ENCODE assay signal across 2 cellular contexts in genomic region chr14:63547798-63548335, GRCh38.
TF ChIP-seq lines count a peak whose summit lies in the region.

No MANE protein-coding gene starts in this region.

TF ChIP-seq in HepG2, 621 proteins besides CTCF, POLR2A, EP300 and RAD21:
- peak; percentile 76; the same call in 1 of the 2 replicates for TF ChIP-seq SIX1 (CRISPR knock-in tag; IDR thresholded peaks at IDR 0.05; ENCODE audit: borderline replicate concordance)
- peak; percentile 44 for TF ChIP-seq SAP130 (CRISPR knock-in tag; IDR thresholded peaks at IDR 0.05; ENCODE audit: low read depth)
- TF ChIP-seq TBX3 (IDR thresholded peaks at IDR 0.05; ENCODE audit: borderline replicate concordance) = no peak
- no peak for TF ChIP-seq MTF1 (CRISPR knock-in tag; IDR thresholded peaks at IDR 0.05)
- peak; percentile 41 for TF ChIP-seq TEAD3 (CRISPR knock-in tag; optimal IDR thresholded peaks at IDR 0.05; ENCODE audit: borderline replicate concordance)
- TF ChIP-seq ZNF713 (CRISPR knock-in tag; IDR thresholded peaks at IDR 0.05) = no peak
- TF ChIP-seq PAXIP1 (CRISPR knock-in tag; conservative IDR thresholded peaks at IDR 0.05) = no peak
- TF ChIP-seq SIX4 (CRISPR knock-in tag; IDR thresholded peaks at IDR 0.05) = peak; percentile 90
- 0 out of 2 replicates have a peak, but pooled peaks have one; percentile 39 for TF ChIP-seq KLF6 (CRISPR knock-in tag; IDR thresholded peaks at IDR 0.05)
- TF ChIP-seq GTF2F1 (IDR thresholded peaks at IDR 0.05; ENCODE audit: low read length) = no peak
- no peak for TF ChIP-seq ZNF550 (CRISPR knock-in tag; IDR thresholded peaks at IDR 0.05; ENCODE audit: borderline replicate concordance)
- TF ChIP-seq ZNF451 (CRISPR knock-in tag; IDR thresholded peaks at IDR 0.05) = no peak
- TF ChIP-seq ZNF367 (CRISPR knock-in tag; IDR thresholded peaks at IDR 0.05; ENCODE audit: borderline replicate concordance) = no peak
- 0 out of 2 replicates have a peak, but pooled peaks have one; percentile 32 for TF ChIP-seq ERF (CRISPR knock-in tag; IDR thresholded peaks at IDR 0.05)
- TF ChIP-seq ZNF580 (CRISPR knock-in tag; IDR thresholded peaks at IDR 0.05; ENCODE audit: borderline replicate concordance, low read depth) = no peak
- no peak for TF ChIP-seq ZBTB4 (CRISPR knock-in tag; IDR thresholded peaks at IDR 0.05; ENCODE audit: borderline replicate concordance)

TF ChIP-seq in K562, 482 proteins besides CTCF, POLR2A, EP300 and RAD21:
- no peak for TF ChIP-seq ZNF785 (CRISPR knock-in tag; IDR thresholded peaks at IDR 0.05)
- no peak for TF ChIP-seq SMAD2 (IDR thresholded peaks at IDR 0.05; ENCODE audit: low read depth, low read length)
- no peak for TF ChIP-seq SOX6 (IDR thresholded peaks at IDR 0.05)
- TF ChIP-seq MAFK (IDR thresholded peaks at IDR 0.05; ENCODE audit: low read length) = no peak
- no peak for TF ChIP-seq ARNT (IDR thresholded peaks at IDR 0.05)
- no peak for TF ChIP-seq ZFP30 (CRISPR knock-in tag; IDR thresholded peaks at IDR 0.05; ENCODE audit: borderline replicate concordance)
- TF ChIP-seq ZNF395 (CRISPR knock-in tag; IDR thresholded peaks at IDR 0.05) = no peak
- no peak for TF ChIP-seq ZBTB40 (IDR thresholded peaks at IDR 0.05)
- no peak for TF ChIP-seq ZBTB40 (CRISPR knock-in tag; IDR thresholded peaks at IDR 0.05)
- no peak for TF ChIP-seq CBX1 (IDR thresholded peaks at IDR 0.05; ENCODE audit: low read depth)
- no peak for TF ChIP-seq POLR2B (IDR thresholded peaks at IDR 0.05; ENCODE audit: low read depth, partially characterized antibody)
- no peak for TF ChIP-seq IRF2 (CRISPR knock-in tag; IDR thresholded peaks at IDR 0.05)
- TF ChIP-seq BCLAF1 (IDR thresholded peaks at IDR 0.05; ENCODE audit: borderline replicate concordance in 1 of 2, control insufficient read depth in 1 of 2, low read depth in 2 of 2, low read length in 1 of 2) = no peak
- no peak for TF ChIP-seq TEAD2 (tag; IDR thresholded peaks at IDR 0.05)
- TF ChIP-seq TBP (optimal IDR thresholded peaks at IDR 0.05; ENCODE audit: low read depth, low read length) = no peak
- TF ChIP-seq SMAD3 (CRISPR knock-in tag; conservative IDR thresholded peaks at IDR 0.05) = no peak
- TF ChIP-seq KLF1 (tag; IDR thresholded peaks at IDR 0.05) = no peak
- TF ChIP-seq ZBTB5 (IDR thresholded peaks at IDR 0.05) = no peak
- no peak for TF ChIP-seq HMGN3 (IDR thresholded peaks at IDR 0.05; ENCODE audit: borderline replicate concordance, extremely low read depth, insufficient read length, low read depth, low read length)
